21 cellular contexts compared by ENCODE assay signal in genomic region chr1:111878096-111878495, GRCh38.
"Had no signal": no experiment of that assay in that cellular context is flagged by ENCODE, and none has a peak within 500 bp of the region (broad histone marks: within the 10 kb centered on the region; RNA-seq: fewer than 3 reads in every experiment).

No MANE protein-coding gene starts in this region.

- H3K9me3 ChIP-seq: ascending aorta, lower lobe of right lung, spleen, tibial artery had no signal

- H3K27ac ChIP-seq: ascending aorta, hepatocyte, lower lobe of right lung, tibial artery, VCaP had no signal

- ATAC-seq: activated T-cell treated with anti-CD3 and anti-CD28 coated beads, Interleukin-2, amount 50 U/mL, for 4 hours; effector memory CD8-positive, alpha-beta T cell; lower lobe of right lung had no signal

- H3K27me3 ChIP-seq: ascending aorta had no signal

- H3K36me3 Mint-ChIP-seq: activated naive CD4-positive, alpha-beta T cell treated with anti-CD3 and anti-CD28 coated beads, Interleukin-2, amount 10 ng/mL, durations not matched to agents 7 days and 5 days; mesothelial cell of epicardium; stimulated activated naive B cell treated with anti-CD40 and anti-IgM and Interleukin-4, amounts not matched to agents 10 μg/mL and 1 μg/mL and 100 μg/mL, for 72 hours had no signal

- H3K4me2 ChIP-seq: hepatocyte had no signal

- H2AFZ ChIP-seq: hepatocyte had no signal

- H3K4me3 ChIP-seq: ascending aorta, hepatocyte, lower lobe of right lung, spleen, tibial artery had no signal

- H3K4me3 Mint-ChIP-seq: activated naive CD4-positive, alpha-beta T cell treated with anti-CD3 and anti-CD28 coated beads, Interleukin-2, amount 10 ng/mL, durations not matched to agents 7 days and 5 days; activated T-cell treated with anti-CD3 and anti-CD28 coated beads, Interleukin-2, amount 50 U/mL, for 4 hours; effector memory CD8-positive, alpha-beta T cell; mesothelial cell of epicardium; nephron progenitor cell; stimulated activated naive B cell treated with anti-CD40 and anti-IgM and Interleukin-4, amounts not matched to agents 10 μg/mL and 1 μg/mL and 100 μg/mL, for 72 hours had no signal

- H3K9me3 Mint-ChIP-seq: activated naive CD4-positive, alpha-beta T cell treated with anti-CD3 and anti-CD28 coated beads, Interleukin-2, amount 10 ng/mL, durations not matched to agents 7 days and 5 days; activated T-cell treated with anti-CD3 and anti-CD28 coated beads, Interleukin-2, amount 50 U/mL, for 4 hours; effector memory CD8-positive, alpha-beta T cell; mesothelial cell of epicardium; nephron progenitor cell; stimulated activated naive B cell treated with anti-CD40 and anti-IgM and Interleukin-4, amounts not matched to agents 10 μg/mL and 1 μg/mL and 100 μg/mL, for 72 hours had no signal

- H3K4me1 Mint-ChIP-seq: activated naive CD4-positive, alpha-beta T cell treated with anti-CD3 and anti-CD28 coated beads, Interleukin-2, amount 10 ng/mL, durations not matched to agents 7 days and 5 days; mesothelial cell of epicardium; nephron progenitor cell had no signal

- DNase-seq: activated CD4-positive, alpha-beta T cell treated with anti-CD3 and anti-CD28 coated beads, Interleukin-2, amount 50 U/mL, for 1 hour; activated CD4-positive, CD25-positive, alpha-beta regulatory T cell treated with anti-CD3 and anti-CD28 coated beads, Interleukin-2, amount 50 U/mL, for 72 hours; activated CD8-positive, alpha-beta memory T cell treated with anti-CD3 and anti-CD28 coated beads, Interleukin-2, amount 50 U/mL, for 4 hours; activated effector memory CD4-positive, alpha-beta T cell treated with Interleukin-2 at 50 U/mL for 16 hours; activated naive CD4-positive, alpha-beta T cell treated with anti-CD3 and anti-CD28 coated beads, Interleukin-2, amount 10 ng/mL, durations not matched to agents 7 days and 5 days; activated T-cell treated with anti-CD3 and anti-CD28 coated beads, Interleukin-2, amount 50 U/mL, for 4 hours; effector memory CD8-positive, alpha-beta T cell; foreskin fibroblast; islet precursor cell; lower lobe of right lung; nephron progenitor cell; occipital lobe; posterior cingulate gyrus; retina; spleen; tibial artery had no signal

- H3K79me2 ChIP-seq: hepatocyte had no signal

- H3K36me3 ChIP-seq: ascending aorta, lower lobe of right lung, spleen, tibial artery had no signal

- H3K27ac Mint-ChIP-seq: activated naive CD4-positive, alpha-beta T cell treated with anti-CD3 and anti-CD28 coated beads, Interleukin-2, amount 10 ng/mL, durations not matched to agents 7 days and 5 days; effector memory CD8-positive, alpha-beta T cell; mesothelial cell of epicardium; nephron progenitor cell; stimulated activated naive B cell treated with anti-CD40 and anti-IgM and Interleukin-4, amounts not matched to agents 10 μg/mL and 1 μg/mL and 100 μg/mL, for 72 hours had no signal
